Comparison of ENCODE assay signal across 1 cellular context in the genomic region with DNA sequence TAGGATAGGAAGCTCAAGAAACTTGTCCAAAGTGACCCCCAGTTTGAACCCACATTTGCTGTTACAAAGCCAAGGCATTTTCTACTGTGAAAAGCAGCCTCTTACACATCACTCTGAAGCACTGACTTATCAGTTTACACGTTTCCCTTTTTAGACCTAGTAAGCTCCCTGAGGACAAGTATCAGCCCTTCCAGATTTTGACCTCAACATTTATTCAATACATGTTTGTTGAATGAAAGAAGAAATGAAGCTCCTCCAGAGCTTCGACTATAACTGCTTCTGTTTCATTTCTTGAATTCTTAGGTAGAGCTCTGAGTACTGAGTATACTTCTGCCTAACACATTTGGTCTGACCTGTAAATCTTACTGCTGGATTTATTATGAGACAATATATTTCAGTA.
TF ChIP-seq lines count a peak whose summit lies in the region.

No MANE protein-coding gene starts in this region.

TF ChIP-seq in HCT116, 20 proteins besides CTCF, POLR2A, EP300 and RAD21 (continued from another document):
- no peak for TF ChIP-seq ZNF274 (IDR thresholded peaks at IDR 0.05; ENCODE audit: low read depth, low read length)
- no peak for TF ChIP-seq SIN3A (IDR thresholded peaks at IDR 0.05; ENCODE audit: low read depth)
- no peak for TF ChIP-seq ZFX (IDR thresholded peaks at IDR 0.05)
- TF ChIP-seq, protein P1, sequence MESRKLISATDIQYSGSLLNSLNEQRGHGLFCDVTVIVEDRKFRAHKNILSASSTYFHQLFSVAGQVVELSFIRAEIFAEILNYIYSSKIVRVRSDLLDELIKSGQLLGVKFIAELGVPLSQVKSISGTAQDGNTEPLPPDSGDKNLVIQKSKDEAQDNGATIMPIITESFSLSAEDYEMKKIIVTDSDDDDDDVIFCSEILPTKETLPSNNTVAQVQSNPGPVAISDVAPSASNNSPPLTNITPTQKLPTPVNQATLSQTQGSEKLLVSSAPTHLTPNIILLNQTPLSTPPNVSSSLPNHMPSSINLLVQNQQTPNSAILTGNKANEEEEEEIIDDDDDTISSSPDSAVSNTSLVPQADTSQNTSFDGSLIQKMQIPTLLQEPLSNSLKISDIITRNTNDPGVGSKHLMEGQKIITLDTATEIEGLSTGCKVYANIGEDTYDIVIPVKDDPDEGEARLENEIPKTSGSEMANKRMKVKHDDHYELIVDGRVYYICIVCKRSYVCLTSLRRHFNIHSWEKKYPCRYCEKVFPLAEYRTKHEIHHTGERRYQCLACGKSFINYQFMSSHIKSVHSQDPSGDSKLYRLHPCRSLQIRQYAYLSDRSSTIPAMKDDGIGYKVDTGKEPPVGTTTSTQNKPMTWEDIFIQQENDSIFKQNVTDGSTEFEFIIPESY (IDR thresholded peaks at IDR 0.05; ENCODE audit: extremely low read depth, insufficient replicate concordance, low read length): no peak
- TF ChIP-seq POLR2AphosphoS5 (IDR thresholded peaks at IDR 0.05; ENCODE audit: low read depth, low read length): no peak
- no peak for TF ChIP-seq SP1 (IDR thresholded peaks at IDR 0.05; ENCODE audit: low read depth)
- TF ChIP-seq JUND (IDR thresholded peaks at IDR 0.05): no peak
- no peak for TF ChIP-seq FOSL1 (IDR thresholded peaks at IDR 0.05; ENCODE audit: low read depth)
- TF ChIP-seq, protein P2, sequence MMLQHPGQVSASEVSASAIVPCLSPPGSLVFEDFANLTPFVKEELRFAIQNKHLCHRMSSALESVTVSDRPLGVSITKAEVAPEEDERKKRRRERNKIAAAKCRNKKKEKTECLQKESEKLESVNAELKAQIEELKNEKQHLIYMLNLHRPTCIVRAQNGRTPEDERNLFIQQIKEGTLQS (IDR thresholded peaks at IDR 0.05): no peak
- TF ChIP-seq SRF (IDR thresholded peaks at IDR 0.05; ENCODE audit: low read depth): no peak
- TF ChIP-seq ELF1 (IDR thresholded peaks at IDR 0.05; ENCODE audit: borderline replicate concordance, low read depth): no peak
- no peak for TF ChIP-seq TCF7L2 (IDR thresholded peaks at IDR 0.05; ENCODE audit: borderline replicate concordance, extremely low read depth, insufficient read depth, insufficient read length)
- no peak for TF ChIP-seq CBX3 (IDR thresholded peaks at IDR 0.05; ENCODE audit: low read depth)
- TF ChIP-seq EZH2phosphoT487 (IDR thresholded peaks at IDR 0.05; ENCODE audit: borderline replicate concordance): no peak
